Comparison of ENCODE assay signal across 10 cellular contexts in genomic region chr5:126358525-126358924, GRCh38.
A peak's percentile ranks its signal among the peaks of the same experiment; 100 is the strongest.
DNase-seq lines count a peak whose midpoint lies in the region; ATAC-seq, FAIRE-seq and TF ChIP-seq lines count a peak whose summit lies in the region.
"Had no signal": no experiment of that assay in that cellular context is flagged by ENCODE, and none has a peak within 500 bp of the region (broad histone marks: within the 10 kb centered on the region; RNA-seq: fewer than 3 reads in every experiment).

No MANE protein-coding gene starts in this region.

- no peak overlapping the region for H3K4me2 ChIP-seq in K562 (ENCODE audit: insufficient read depth, low read length)

- 14% methylated on average over 4 of the region's 4 CpGs for WGBS in K562 (ENCODE audit: insufficient coverage, low coverage, missing lambda C conversion rate)

- BruUV-seq in K562 (replicated peaks; lab: Mats Ljungman, UMichigan): no TSS peak

- H3K27me3 ChIP-seq in K562 (ENCODE audit: control insufficient read depth in 2 of 2, insufficient read depth in 2 of 2, low read length in 2 of 2): no peaks in the 10 kb centered on the region

- no peak for TF ChIP-seq CTCF in K562 (IDR thresholded peaks at IDR 0.05 in 2 of 3, conservative IDR thresholded peaks at IDR 0.05 in 1 of 3; ENCODE audit: insufficient read depth in 2 of 3, low read depth in 1 of 3, low read length in 3 of 3)

- no peak overlapping the region for H2AFZ ChIP-seq in K562 (ENCODE audit: low read depth, low read length)

- H3K4me1 ChIP-seq in K562 (replicated peaks in 1 of 2; ENCODE audit: control insufficient read depth in 2 of 2, insufficient read depth in 2 of 2, low read length in 2 of 2): peaks cover 0 to 5% of the 10 kb centered on the region in 2 experiments; a peak in 2 of 5 replicates

- peak; percentile 11 for FAIRE-seq in K562 (lab: Jason Lieb, UNC)

- H4K20me1 ChIP-seq in K562 (replicated peaks; ENCODE audit: control insufficient read depth, insufficient read depth, low read length): no peaks in the 10 kb centered on the region

- no peak for TF ChIP-seq RAD21 in K562 (CRISPR knock-in tag; conservative IDR thresholded peaks at IDR 0.05 in 1 of 2, IDR thresholded peaks at IDR 0.05 in 1 of 2)

- in situ Hi-C loops in K562 (cut with MboI): no loop called here

- CTCF ChIA-PET in K562 (lab: Yijun Ruan, JAX; ENCODE audit: low intra/inter-chr PET ratio): no interaction called here

- no peaks in the 10 kb centered on the region for H3K9me3 ChIP-seq in K562 (replicated peaks; ENCODE audit: control insufficient read depth, insufficient read depth, low read depth, low read length)

- intact Hi-C loops in K562 (cut with micrococcal nuclease): loop anchor here (10.0 kb wide), 1 partner anchor 446 kb away; no protein-coding TSS in a partner anchor
- intact Hi-C loops in Right ventricle myocardium superior (cut with DNase I): no loop called here

- no peak overlapping the region for H3K27ac ChIP-seq in K562 (ENCODE audit: extremely low read depth, low read depth, low read length)

- no peak overlapping the region for H3K4me3 ChIP-seq in K562

- POLR2A ChIA-PET in K562 (lab: Yijun Ruan, JAX): interaction anchor here (0.6 kb wide), 1 partner anchor 255 kb away, joined by 3 read pairs; no protein-coding TSS in a partner anchor

- H3K9ac ChIP-seq in K562 (ENCODE audit: insufficient read depth in 1 of 2, low read depth in 2 of 2, low read length in 2 of 2): no peak overlapping the region

- no peaks in the 10 kb centered on the region for H3K36me3 ChIP-seq in K562 (ENCODE audit: control insufficient read depth, insufficient read depth, low read length)

- no peaks in the 10 kb centered on the region for H3K9me1 ChIP-seq in K562 (ENCODE audit: control insufficient read depth, insufficient read depth, low read length)

- no peak for DNase-seq in K562 (ENCODE audit: extremely low read depth in 1 of 4, low spot score in 3 of 4)
- no peak for DNase-seq in Right ventricle myocardium superior
- no peak for DNase-seq in stimulated activated naive CD4-positive, alpha-beta T cell (lab: John Stamatoyannopoulos, UW)
- no peak for DNase-seq in activated CD4-positive, alpha-beta T cell treated with anti-CD3 and anti-CD28 coated beads, Interleukin-2, amount 50 U/mL, for 48 hours
- DNase-seq in NCI-H2081 (lab: John Stamatoyannopoulos, UW): no peak
- DNase-seq: DMS 273 treated with DMSO at 0.1 percent for 48 hours, T-helper 9 cell had no signal

- no peak for TF ChIP-seq POLR2A in GM18505 (IDR thresholded peaks at IDR 0.05; ENCODE audit: borderline replicate concordance, extremely low read depth, insufficient read depth, insufficient read length)
- TF ChIP-seq POLR2A in K562 (conservative IDR thresholded peaks at IDR 0.05): no peak

- H3K79me2 ChIP-seq in K562 (ENCODE audit: control insufficient read depth, insufficient read depth, low read length): no peaks in the 10 kb centered on the region

- ATAC-seq in GM18505 (IDR thresholded peaks at IDR 0.05; ENCODE audit: unreplicated experiment) (peak; percentile 84), GM21528 (IDR thresholded peaks at IDR 0.05; ENCODE audit: low FRiP score, unreplicated experiment) (peak; percentile 87), HG03432 (IDR thresholded peaks at IDR 0.05; ENCODE audit: unreplicated experiment) (peak; percentile 88), K562 (no peak), Right ventricle myocardium superior (ENCODE audit: poor library complexity) (no peak)

- no peak for TF ChIP-seq EP300 in K562 (IDR thresholded peaks at IDR 0.05; ENCODE audit: low read length)

TF ChIP-seq in K562, 482 proteins besides CTCF, POLR2A, EP300 and RAD21:
- TF ChIP-seq KAT8 (IDR thresholded peaks at IDR 0.05; ENCODE audit: low read depth): no peak
- 0 out of 2 replicates have a peak, but pooled peaks have one; percentile 10 for TF ChIP-seq NFE2 (IDR thresholded peaks at IDR 0.05; ENCODE audit: low read depth)

Comparison
In these comparisons a context has a peak if more than half of its experiments do, and no peak if none do; other contexts are left out.
1. ATAC-seq: peak in GM18505 (single experiment), GM21528 (single experiment) and HG03432 (single experiment); none in K562 (single experiment) and Right ventricle myocardium superior (single experiment).